ENCODE assay signal across 10 cellular contexts in the genomic region with DNA sequence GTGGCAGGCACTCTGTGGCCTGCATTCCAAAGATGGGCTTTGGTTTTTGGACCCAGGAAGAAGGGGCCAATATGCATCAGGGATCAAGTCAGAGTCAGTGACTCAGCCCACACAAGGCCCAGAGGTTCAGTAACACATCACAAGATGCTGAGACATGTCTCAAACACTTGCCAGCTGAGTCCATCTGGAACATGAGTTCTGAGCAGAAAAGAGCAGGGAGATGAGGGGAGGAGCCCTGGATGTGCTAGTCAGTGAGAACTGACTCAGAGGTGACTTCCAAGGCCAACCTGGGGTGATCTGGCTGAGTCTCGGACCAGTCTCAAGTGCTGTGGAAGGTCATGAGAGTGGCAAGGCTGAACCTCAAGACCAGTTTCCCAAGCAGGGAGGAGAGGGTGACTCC.
A peak's percentile ranks its signal among the peaks of the same experiment; 100 is the strongest.
DNase-seq lines count a peak whose midpoint lies in the region; ATAC-seq and TF ChIP-seq lines count a peak whose summit lies in the region.
"Had no signal": no experiment of that assay in that cellular context is flagged by ENCODE, and none has a peak within 500 bp of the region (broad histone marks: within the 10 kb centered on the region; RNA-seq: fewer than 3 reads in every experiment).

No MANE protein-coding gene starts in this region.

- H3K9me3 ChIP-seq in RWPE2 (ENCODE audit: severe bottlenecking): no peaks in the 10 kb centered on the region

- no peaks in the 10 kb centered on the region for H3K27me3 ChIP-seq in RWPE2 (ENCODE audit: insufficient read depth, poor library complexity, severe bottlenecking)

- DNase-seq in Daoy (ENCODE audit: low read depth) (peak; percentile 79), RWPE2 (ENCODE audit: low spot score) (peak; percentile 66), fibroblast of villous mesenchyme (ENCODE audit: low read depth) (peak; percentile 96), renal cortical epithelial cell (ENCODE audit: low read depth) (peak; percentile 98), NCI-H2196 (lab: John Stamatoyannopoulos, UW; ENCODE audit: unreplicated experiment) (no peak), NCI-H2171 (lab: John Stamatoyannopoulos, UW) (no peak)
- DNase-seq: natural killer cell had no signal

- H3K36me3 ChIP-seq in RWPE2 (ENCODE audit: low read depth): no peaks in the 10 kb centered on the region

- no peak overlapping the region for H3K4me3 ChIP-seq in RWPE2 (ENCODE audit: severe bottlenecking)
- H3K4me3 ChIP-seq in fibroblast of villous mesenchyme (ENCODE audit: low read depth, low read length): no peak overlapping the region
- H3K4me3 ChIP-seq: PC-9 had no signal

- ATAC-seq in RWPE2 (ENCODE audit: low read depth) (peak; percentile 98), GM21423 (IDR thresholded peaks at IDR 0.05; ENCODE audit: unreplicated experiment) (no peak), HG03135 (IDR thresholded peaks at IDR 0.05; ENCODE audit: unreplicated experiment) (no peak)

- peak overlapping the region; percentile 50 for H3K27ac ChIP-seq in RWPE2 (ENCODE audit: poor library complexity, severe bottlenecking)
- H3K27ac ChIP-seq: PC-9 had no signal

- TF ChIP-seq CTCF in RWPE2 (IDR thresholded peaks at IDR 0.05; ENCODE audit: poor library complexity, severe bottlenecking) (no peak), fibroblast of villous mesenchyme (IDR thresholded peaks at IDR 0.05; ENCODE audit: insufficient read depth, low read depth, low read length) (no peak)

- peaks cover 8% of the 10 kb centered on the region for H3K4me1 ChIP-seq in RWPE2 (ENCODE audit: insufficient read depth, poor library complexity, severe bottlenecking)

Comparison
In these comparisons a context has a peak if more than half of its experiments do, and no peak if none do; other contexts are left out.
1. DNase-seq: peak in Daoy (single experiment), RWPE2 (single experiment), fibroblast of villous mesenchyme (single experiment) and renal cortical epithelial cell (single experiment); none in NCI-H2196 (single experiment) and NCI-H2171 (single experiment).